Comparison of ENCODE assay signal across 25 cellular contexts in the genomic region with DNA sequence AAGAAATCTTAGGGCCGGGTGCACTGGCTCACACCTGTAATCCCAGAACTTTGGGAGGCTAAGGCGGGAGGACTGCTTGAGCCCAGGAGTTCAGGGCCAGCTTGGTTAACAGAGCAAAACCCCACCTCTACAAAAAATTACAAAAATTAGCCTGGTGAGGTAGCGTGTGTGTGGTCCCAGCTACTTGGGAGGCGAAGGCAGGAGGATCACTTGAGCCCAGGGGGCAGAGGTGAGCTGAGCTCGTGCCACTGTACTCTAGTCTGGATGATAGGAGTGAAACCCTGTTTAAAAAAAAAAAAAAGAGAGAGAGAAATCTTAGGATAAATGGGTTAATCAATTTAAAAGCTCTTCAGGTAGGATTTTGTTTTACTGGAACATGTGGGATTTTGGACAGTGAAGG.
"Had no signal": no experiment of that assay in that cellular context is flagged by ENCODE, and none has a peak within 500 bp of the region (broad histone marks: within the 10 kb centered on the region; RNA-seq: fewer than 3 reads in every experiment).

No MANE protein-coding gene starts in this region.

- H3K27ac Mint-ChIP-seq: memory B cell; naive thymus-derived CD8-positive, alpha-beta T cell; progenitor cell of endocrine pancreas; stimulated activated effector memory CD8-positive, alpha-beta T cell treated with anti-CD3 and anti-CD28 coated beads, Interleukin-12 subunit alpha, Interleukin-12 subunit beta, amount 100 ng/mL, for 72 hours had no signal

- H3K79me2 ChIP-seq: parathyroid adenoma had no signal

- H3K9me3 ChIP-seq: esophagus squamous epithelium, neutrophil, sigmoid colon, stomach, thyroid gland, vagina had no signal

- H3K36me3 Mint-ChIP-seq: memory B cell; naive thymus-derived CD8-positive, alpha-beta T cell; stimulated activated effector memory CD8-positive, alpha-beta T cell treated with anti-CD3 and anti-CD28 coated beads, Interleukin-12 subunit alpha, Interleukin-12 subunit beta, amount 100 ng/mL, for 72 hours had no signal

- H3K27me3 ChIP-seq: esophagus squamous epithelium, neutrophil, sigmoid colon, thyroid gland, vagina had no signal

- H3K27ac ChIP-seq: esophagus squamous epithelium, neutrophil, parathyroid adenoma, sigmoid colon, stomach, thyroid gland, vagina had no signal

- H3K9ac ChIP-seq: parathyroid adenoma had no signal

- DNase-seq: effector CD8-positive, alpha-beta T cell; erythroblast; esophagus squamous epithelium; foreskin melanocyte; hypothalamus; kidney; midbrain; naive thymus-derived CD8-positive, alpha-beta T cell; right cardiac atrium; sigmoid colon; stimulated activated CD4-positive, alpha-beta T cell treated with anti-CD3 and anti-CD28 coated beads, Interleukin-2, amount 100 ng/mL, for 24 hours; stimulated activated CD4-positive, alpha-beta T cell treated with anti-CD3 and anti-CD28 coated beads, Interleukin-4, amount 100 ng/mL, for 24 hours; stimulated activated naive CD4-positive, alpha-beta T cell treated with Interleukin-2 at 50 U/mL for 16 hours; stomach; thyroid gland; trophoblast cell had no signal

- H3K4me1 ChIP-seq: esophagus squamous epithelium, parathyroid adenoma, sigmoid colon, stomach, thyroid gland, vagina had no signal

- FAIRE-seq: colon, kidney had no signal

- H3K4me1 Mint-ChIP-seq: memory B cell; naive thymus-derived CD8-positive, alpha-beta T cell; stimulated activated effector memory CD8-positive, alpha-beta T cell treated with anti-CD3 and anti-CD28 coated beads, Interleukin-12 subunit alpha, Interleukin-12 subunit beta, amount 100 ng/mL, for 72 hours had no signal

- H2AFZ ChIP-seq: parathyroid adenoma had no signal

- H3K27me3 Mint-ChIP-seq: memory B cell, progenitor cell of endocrine pancreas had no signal

- H3K9me3 Mint-ChIP-seq: memory B cell; naive thymus-derived CD8-positive, alpha-beta T cell; stimulated activated effector memory CD8-positive, alpha-beta T cell treated with anti-CD3 and anti-CD28 coated beads, Interleukin-12 subunit alpha, Interleukin-12 subunit beta, amount 100 ng/mL, for 72 hours had no signal

- H3K4me3 Mint-ChIP-seq: memory B cell; naive thymus-derived CD8-positive, alpha-beta T cell; stimulated activated effector memory CD8-positive, alpha-beta T cell treated with anti-CD3 and anti-CD28 coated beads, Interleukin-12 subunit alpha, Interleukin-12 subunit beta, amount 100 ng/mL, for 72 hours had no signal

- H3K36me3 ChIP-seq: esophagus squamous epithelium, sigmoid colon, stomach, thyroid gland, vagina had no signal

- H3K4me3 ChIP-seq: esophagus squamous epithelium, lung, sigmoid colon, stomach, thyroid gland, vagina had no signal

- ATAC-seq: left lobe of liver; naive thymus-derived CD8-positive, alpha-beta T cell; right cardiac atrium; stimulated activated effector memory CD8-positive, alpha-beta T cell treated with anti-CD3 and anti-CD28 coated beads, Interleukin-12 subunit alpha, Interleukin-12 subunit beta, amount 100 ng/mL, for 72 hours had no signal
